Comparison of ENCODE assay signal across 13 cellular contexts in genomic region chr5:139387611-139388197, GRCh38. TPM values are rescaled to one million over a fixed set of nuclear protein-coding genes. Genes with fewer than 3 reads are reported as not detected.
A peak's percentile ranks its signal among the peaks of the same experiment; 100 is the strongest.
DNase-seq lines count a peak whose midpoint lies in the region; ATAC-seq and TF ChIP-seq lines count a peak whose summit lies in the region.
"Had no signal": no experiment of that assay in that cellular context is flagged by ENCODE, and none has a peak within 500 bp of the region (broad histone marks: within the 10 kb centered on the region; RNA-seq: fewer than 3 reads in every experiment).

No MANE protein-coding gene starts in this region.

- CTCF ChIA-PET in mammary epithelial cell (lab: Charles Lee; ENCODE audit: low non-redundant PET) = no interaction called here

- H3K4me2 ChIP-seq in mammary epithelial cell (ENCODE audit: insufficient read depth, low read depth, low read length) = no peak overlapping the region

- H3K27me3 Mint-ChIP-seq in activated naive CD8-positive, alpha-beta T cell treated with anti-CD3 and anti-CD28 coated beads, Interleukin-2, amount 10 ng/mL, durations not matched to agents 7 days and 5 days = no peaks in the 10 kb centered on the region
- peaks cover 24% of the 10 kb centered on the region for H3K27me3 Mint-ChIP-seq in mesothelial cell of epicardium (ENCODE audit: low read depth)

- no TSS peak for BruUV-seq in mammary epithelial cell (replicated peaks; lab: Mats Ljungman, UMichigan)

- no peaks in the 10 kb centered on the region for H4K20me1 ChIP-seq in mammary epithelial cell (ENCODE audit: insufficient read depth, low read length)

- 91% methylated on average over 7 of the region's 10 CpGs for WGBS in mammary epithelial cell (ENCODE audit: low coverage, missing lambda C conversion rate)

- no peaks in the 10 kb centered on the region for H3K79me2 ChIP-seq in mammary epithelial cell (ENCODE audit: insufficient read depth, low read length)

- intact Hi-C loops in breast epithelium (cut with DNase I; ENCODE audit: low total_unique reads) (no loop called here), mammary epithelial cell (cut with micrococcal nuclease) (no loop called here)

- in situ Hi-C loops in mammary epithelial cell (cut with MboI; ENCODE audit: low sequenced_read_pairs in 2 of 2) = no loop called here

- no peaks in the 10 kb centered on the region for H3K9me3 Mint-ChIP-seq in activated naive CD8-positive, alpha-beta T cell treated with anti-CD3 and anti-CD28 coated beads, Interleukin-2, amount 10 ng/mL, durations not matched to agents 7 days and 5 days
- no peaks in the 10 kb centered on the region for H3K9me3 Mint-ChIP-seq in stimulated activated effector memory CD8-positive, alpha-beta T cell treated with anti-CD3 and anti-CD28 coated beads, Interleukin-12 subunit alpha, Interleukin-12 subunit beta, amount 100 ng/mL, for 72 hours
- no peaks in the 10 kb centered on the region for H3K9me3 Mint-ChIP-seq in mesothelial cell of epicardium

- H3K27ac Mint-ChIP-seq in activated naive CD8-positive, alpha-beta T cell treated with anti-CD3 and anti-CD28 coated beads, Interleukin-2, amount 10 ng/mL, durations not matched to agents 7 days and 5 days = peak overlapping the region; percentile 100
- peak overlapping the region; percentile 97 for H3K27ac Mint-ChIP-seq in stimulated activated effector memory CD8-positive, alpha-beta T cell treated with anti-CD3 and anti-CD28 coated beads, Interleukin-12 subunit alpha, Interleukin-12 subunit beta, amount 100 ng/mL, for 72 hours
- no peak overlapping the region for H3K27ac Mint-ChIP-seq in mesothelial cell of epicardium

- H3K27ac ChIP-seq in breast epithelium = peak overlapping the region; percentile 62 to 88
- no peak overlapping the region for H3K27ac ChIP-seq in mammary epithelial cell (ENCODE audit: insufficient read depth, low read depth, low read length)
- peak overlapping the region; percentile 100 for H3K27ac ChIP-seq in KOPT-K1 (ENCODE audit: low read depth, low read length, poor library complexity, severe bottlenecking)
- no peak overlapping the region for H3K27ac ChIP-seq in caudate nucleus (ENCODE audit: low read depth, low read length)
- H3K27ac ChIP-seq: vagina had no signal

- no peaks in the 10 kb centered on the region for H3K9me3 ChIP-seq in breast epithelium
- no peaks in the 10 kb centered on the region for H3K9me3 ChIP-seq in mammary epithelial cell (replicated peaks; ENCODE audit: insufficient read depth, low read length)
- no peaks in the 10 kb centered on the region for H3K9me3 ChIP-seq in KOPT-K1 (ENCODE audit: insufficient read depth, low read length, poor library complexity, severe bottlenecking)
- H3K9me3 ChIP-seq: vagina had no signal

- no peak overlapping the region for H2AFZ ChIP-seq in mammary epithelial cell (ENCODE audit: low read depth, low read length)

- TF ChIP-seq CTCF in breast epithelium (IDR thresholded peaks at IDR 0.05) (no peak), mammary epithelial cell (conservative IDR thresholded peaks at IDR 0.05 in 1 of 2, IDR thresholded peaks at IDR 0.05 in 1 of 2; ENCODE audit: extremely low read depth in 1 of 2, insufficient read depth in 1 of 2, low read depth in 1 of 2, low read length in 2 of 2) (no peak), mesothelial cell of epicardium (IDR thresholded peaks at IDR 0.05; ENCODE audit: unreplicated experiment) (no peak)

- dilution Hi-C loops in mammary epithelial cell (cut with HindIII; ENCODE audit: low sequenced_read_pairs) = no loop called here

- no peak for ATAC-seq in activated naive CD8-positive, alpha-beta T cell treated with anti-CD3 and anti-CD28 coated beads, Interleukin-2, amount 10 ng/mL, durations not matched to agents 7 days and 5 days (ENCODE audit: low read depth)
- ATAC-seq in stimulated activated effector memory CD8-positive, alpha-beta T cell treated with anti-CD3 and anti-CD28 coated beads, Interleukin-12 subunit alpha, Interleukin-12 subunit beta, amount 100 ng/mL, for 72 hours = no peak

- no peak for TF ChIP-seq POLR2A in breast epithelium (IDR thresholded peaks at IDR 0.05)

- peak overlapping the region; percentile 99 for H3K4me3 Mint-ChIP-seq in activated naive CD8-positive, alpha-beta T cell treated with anti-CD3 and anti-CD28 coated beads, Interleukin-2, amount 10 ng/mL, durations not matched to agents 7 days and 5 days
- H3K4me3 Mint-ChIP-seq in stimulated activated effector memory CD8-positive, alpha-beta T cell treated with anti-CD3 and anti-CD28 coated beads, Interleukin-12 subunit alpha, Interleukin-12 subunit beta, amount 100 ng/mL, for 72 hours = peak overlapping the region; percentile 99
- H3K4me3 Mint-ChIP-seq in mesothelial cell of epicardium = no peak overlapping the region

- H3K36me3 ChIP-seq in breast epithelium (no peaks in the 10 kb centered on the region), mammary epithelial cell (ENCODE audit: insufficient read depth, low read length) (no peaks in the 10 kb centered on the region), KOPT-K1 (ENCODE audit: insufficient read depth, low read length) (peaks cover 31% of the 10 kb centered on the region)
- H3K36me3 ChIP-seq: vagina had no signal

- peaks cover 65% of the 10 kb centered on the region for H3K4me1 Mint-ChIP-seq in activated naive CD8-positive, alpha-beta T cell treated with anti-CD3 and anti-CD28 coated beads, Interleukin-2, amount 10 ng/mL, durations not matched to agents 7 days and 5 days
- peaks cover 74% of the 10 kb centered on the region for H3K4me1 Mint-ChIP-seq in stimulated activated effector memory CD8-positive, alpha-beta T cell treated with anti-CD3 and anti-CD28 coated beads, Interleukin-12 subunit alpha, Interleukin-12 subunit beta, amount 100 ng/mL, for 72 hours
- H3K4me1 Mint-ChIP-seq in mesothelial cell of epicardium = peaks cover 20% of the 10 kb centered on the region

- peaks cover 8% of the 10 kb centered on the region for H3K36me3 Mint-ChIP-seq in activated naive CD8-positive, alpha-beta T cell treated with anti-CD3 and anti-CD28 coated beads, Interleukin-2, amount 10 ng/mL, durations not matched to agents 7 days and 5 days
- peaks cover 29% of the 10 kb centered on the region for H3K36me3 Mint-ChIP-seq in stimulated activated effector memory CD8-positive, alpha-beta T cell treated with anti-CD3 and anti-CD28 coated beads, Interleukin-12 subunit alpha, Interleukin-12 subunit beta, amount 100 ng/mL, for 72 hours
- no peaks in the 10 kb centered on the region for H3K36me3 Mint-ChIP-seq in mesothelial cell of epicardium

- H3K27me3 ChIP-seq in breast epithelium (no peaks in the 10 kb centered on the region), mammary epithelial cell (ENCODE audit: insufficient read depth, low read length) (peaks cover under 1% of the 10 kb centered on the region)
- H3K27me3 ChIP-seq: vagina had no signal

- POLR2A ChIA-PET in activated naive CD8-positive, alpha-beta T cell treated with anti-CD3 and anti-CD28 coated beads, Interleukin-2, amount 10 ng/mL, durations not matched to agents 7 days and 5 days (lab: Charles Lee) = interaction anchor here (0.8 to 9.1 kb wide), 5 partner anchors 9 to 93 kb away, joined by 3 to 105 read pairs (median 3); partner anchors contain the start of gene PAIP2

- no peak overlapping the region for H3K9ac ChIP-seq in mammary epithelial cell (ENCODE audit: insufficient read depth, low read length)

- peak overlapping the region in 1 of 3 donors; percentile 61 for H3K4me3 ChIP-seq in breast epithelium
- no peak overlapping the region for H3K4me3 ChIP-seq in mammary epithelial cell (replicated peaks in 1 of 3; ENCODE audit: insufficient read depth in 1 of 3, low read depth in 2 of 3, low read length in 3 of 3)
- H3K4me3 ChIP-seq: vagina had no signal

- DNase-seq in breast epithelium (ENCODE audit: low spot score in 2 of 2) (no peak), mammary epithelial cell (no peak), SKM-1 treated with dmso at 0.1 percent for 144 hours (lab: John Stamatoyannopoulos, UW; ENCODE audit: unreplicated experiment) (no peak), caudate nucleus (lab: John Stamatoyannopoulos, UW) (no peak), mesothelial cell of epicardium (ENCODE audit: low spot score in 2 of 2, unreplicated experiment in 2 of 2) (no peak)
- DNase-seq in activated naive CD8-positive, alpha-beta T cell treated with anti-CD3 and anti-CD28 coated beads, Interleukin-2, amount 10 ng/mL, durations not matched to agents 7 days and 5 days = peak; percentile 38
- DNase-seq in stimulated activated effector memory CD8-positive, alpha-beta T cell treated with anti-CD3 and anti-CD28 coated beads, Interleukin-12 subunit alpha, Interleukin-12 subunit beta, amount 100 ng/mL, for 72 hours (ENCODE audit: low spot score in 2 of 2) = no peak
- DNase-seq: activated gamma-delta T cell had no signal

- H3K4me1 ChIP-seq in breast epithelium (peaks cover 0 to 26% of the 10 kb centered on the region in 2 donors), mammary epithelial cell (ENCODE audit: insufficient read depth, low read length) (peaks cover 26% of the 10 kb centered on the region)

RNA-seq across cellular contexts. Expression of gene MZB1, which starts 2.0 kb away (rescaled TPM):
- total RNA-seq in breast epithelium = 10 to 100 TPM in 1 of 3 donors, 1 to 10 TPM in 1, not detected in 1; 8.6 to 35.4 TPM
- not detected for total RNA-seq in mammary epithelial cell
- not detected for polyA plus RNA-seq in mammary epithelial cell
- not detected for polyA minus RNA-seq in mammary epithelial cell
- total RNA-seq in activated naive CD8-positive, alpha-beta T cell treated with anti-CD3 and anti-CD28 coated beads, Interleukin-2, amount 10 ng/mL, durations not matched to agents 7 days and 5 days = 10 to 100 TPM; 21.8 to 22.6 TPM
- total RNA-seq in mesothelial cell of epicardium = 0.20 TPM in 1 of 3 replicates, not detected in the others
- total RNA-seq: HT1080, vagina had no signal

RNA-seq across cellular contexts. Expression of gene SLC23A1, which starts 4.6 kb away (rescaled TPM):
- 1 to 10 TPM in 1 of 3 donors, under 1 TPM in 1, not detected in 1; 0.33 to 1.0 TPM for total RNA-seq in breast epithelium
- not detected for total RNA-seq in mammary epithelial cell
- polyA plus RNA-seq in mammary epithelial cell = not detected
- not detected for polyA minus RNA-seq in mammary epithelial cell
- total RNA-seq in activated naive CD8-positive, alpha-beta T cell treated with anti-CD3 and anti-CD28 coated beads, Interleukin-2, amount 10 ng/mL, durations not matched to agents 7 days and 5 days = 1 to 10 TPM; 1.3 to 1.8 TPM
- total RNA-seq in mesothelial cell of epicardium = not detected in 3 replicates
- total RNA-seq: cerebellum, HT1080, myocyte, vagina had no signal

RNA-seq across cellular contexts. Expression of gene PROB1, which starts 7.2 kb away (rescaled TPM):
- total RNA-seq in breast epithelium (1 to 10 TPM in 1 of 3 donors, under 1 TPM in 2; 0.32 to 1.3 (median 0.73) TPM), mammary epithelial cell (under 1 TPM; 0.38 to 0.67 TPM), mesothelial cell of epicardium (1.4 to 1.6 TPM (median 1.5 TPM) in 3 replicates)
- polyA plus RNA-seq in mammary epithelial cell = 0.03 TPM
- not detected for polyA minus RNA-seq in mammary epithelial cell
- total RNA-seq in activated naive CD8-positive, alpha-beta T cell treated with anti-CD3 and anti-CD28 coated beads, Interleukin-2, amount 10 ng/mL, durations not matched to agents 7 days and 5 days = 1 to 10 TPM; 4.1 to 4.3 TPM

RNA-seq across cellular contexts. Expression of gene SPATA24, which starts 16.2 kb away (rescaled TPM):
- total RNA-seq in breast epithelium (1 to 10 TPM in 2 of 3 donors, under 1 TPM in 1; 0.98 to 2.4 (median 2.2) TPM), mammary epithelial cell (1 to 10 TPM; 3.2 to 5.4 TPM), mesothelial cell of epicardium (4.8 to 6.5 TPM (median 6.1 TPM) in 3 replicates)
- 4.1 TPM for polyA plus RNA-seq in mammary epithelial cell
- polyA minus RNA-seq in mammary epithelial cell = not detected
- 1 to 10 TPM; 6.3 to 6.4 TPM for total RNA-seq in activated naive CD8-positive, alpha-beta T cell treated with anti-CD3 and anti-CD28 coated beads, Interleukin-2, amount 10 ng/mL, durations not matched to agents 7 days and 5 days

RNA-seq across cellular contexts. Expression of gene PAIP2, which starts 46.0 kb away (rescaled TPM):
- total RNA-seq in breast epithelium (10 to 100 TPM; 86.3 to 95.4 (median 95.0) TPM), mammary epithelial cell (10 to 100 TPM; 38.0 to 43.6 TPM), mesothelial cell of epicardium (86.6 to 93.4 TPM (median 88.2 TPM) in 3 replicates)
- 37.5 TPM for polyA plus RNA-seq in mammary epithelial cell
- polyA minus RNA-seq in mammary epithelial cell = 22.4 TPM
- total RNA-seq in activated naive CD8-positive, alpha-beta T cell treated with anti-CD3 and anti-CD28 coated beads, Interleukin-2, amount 10 ng/mL, durations not matched to agents 7 days and 5 days = 100 to 1,000 TPM; 108 to 118 TPM

Comparison
In these comparisons a context has a peak if more than half of its experiments do, and no peak if none do; other contexts are left out.
1. H3K27ac ChIP-seq: peak in breast epithelium (2 of 2) and KOPT-K1 (single experiment); none in mammary epithelial cell (single experiment) and caudate nucleus (single experiment).